34 cellular contexts compared by ENCODE assay signal in genomic region chr10:120460191-120460590, GRCh38. TPM values are rescaled to one million over a fixed set of nuclear protein-coding genes. Genes with fewer than 3 reads are reported as not detected.
DNase-seq lines count a peak whose midpoint lies in the region; ATAC-seq, FAIRE-seq and TF ChIP-seq lines count a peak whose summit lies in the region.
"Had no signal": no experiment of that assay in that cellular context is flagged by ENCODE, and none has a peak within 500 bp of the region (broad histone marks: within the 10 kb centered on the region; RNA-seq: fewer than 3 reads in every experiment).

No MANE protein-coding gene starts in this region.

- TF ChIP-seq CTCF in astrocyte of the spinal cord (IDR thresholded peaks at IDR 0.05; ENCODE audit: low read depth, low read length), result no peak
- no peak for TF ChIP-seq CTCF in activated CD8-positive, alpha-beta T cell treated with anti-CD3 and anti-CD28 coated beads for 36 hours (IDR thresholded peaks at IDR 0.05)

- H3K4me3 ChIP-seq in astrocyte of the spinal cord (ENCODE audit: low read depth, low read length) (no peak overlapping the region), mesodermal cell (ENCODE audit: extremely low read depth, insufficient read depth, low read length, poor library complexity, severe bottlenecking) (no peak overlapping the region)
- H3K4me3 ChIP-seq: A549, adrenal gland, coronary artery, sigmoid colon, SK-N-MC, testis had no signal

- WGBS in mesodermal cell (ENCODE audit: insufficient coverage in 2 of 2), 2 experiments, result 80 to 83% methylated on average over 1 of the region's 1 CpG

- peak; percentile 20 for DNase-seq in AG08396 (ENCODE audit: low spot score)
- DNase-seq in RCC 7860 (ENCODE audit: low spot score), result peak; percentile 83
- peak; percentile 64 for DNase-seq in astrocyte of the spinal cord (ENCODE audit: low read depth, low spot score)
- no peak for DNase-seq in MV-4-11 (lab: John Stamatoyannopoulos, UW)
- no peak for DNase-seq in activated CD8-positive, alpha-beta T cell treated with anti-CD3 and anti-CD28 coated beads for 36 hours
- DNase-seq: activated CD4-positive, alpha-beta T cell treated with anti-CD3 and anti-CD28 coated beads for 4 hours; activated naive CD4-positive, alpha-beta T cell; activated T-cell treated with anti-CD3 and anti-CD28 coated beads, Interleukin-2, amount 50 U/mL, for 4 hours; adrenal gland; DMS153; effector memory CD4-positive, alpha-beta T cell; HCEC 1CT; left colon; NCI-H1417 treated with DMSO at 0.1 percent for 48 hours; NCI-H345; NCI-H748 treated with DMSO at 0.1 percent for 48 hours; RPMI8226; sigmoid colon; stimulated activated naive CD4-positive, alpha-beta T cell treated with Interleukin-2 at 50 U/mL for 16 hours; T-helper 17 cell; testis had no signal

- CTCF ChIA-PET in activated CD8-positive, alpha-beta T cell treated with anti-CD3 and anti-CD28 coated beads for 36 hours (lab: Charles Lee), result no interaction called here

- in situ Hi-C loops in astrocyte of the spinal cord (cut with HindIII; ENCODE audit: low sequenced_read_pairs), result no loop called here

- H3K27ac ChIP-seq in mesodermal cell (ENCODE audit: low read depth, low read length, severe bottlenecking), result peak overlapping the region; percentile 85
- H3K27ac ChIP-seq: A549, adrenal gland, coronary artery, foreskin keratinocyte, KMS-11, neutrophil, sigmoid colon, SK-N-MC, testis, VCaP had no signal

- H3K27me3 Mint-ChIP-seq in activated CD8-positive, alpha-beta T cell treated with anti-CD3 and anti-CD28 coated beads for 36 hours, result peaks cover 26% of the 10 kb centered on the region

- no peaks in the 10 kb centered on the region for H3K9me3 Mint-ChIP-seq in activated CD8-positive, alpha-beta T cell treated with anti-CD3 and anti-CD28 coated beads for 36 hours
- H3K9me3 Mint-ChIP-seq: activated T-cell treated with anti-CD3 and anti-CD28 coated beads, Interleukin-2, amount 50 U/mL, for 4 hours had no signal

- intact Hi-C loops in activated CD8-positive, alpha-beta T cell treated with anti-CD3 and anti-CD28 coated beads for 36 hours (cut with micrococcal nuclease), result no loop called here

- H3K27ac Mint-ChIP-seq in activated CD8-positive, alpha-beta T cell treated with anti-CD3 and anti-CD28 coated beads for 36 hours, result no peak overlapping the region
- H3K27ac Mint-ChIP-seq: progenitor cell of endocrine pancreas, T-helper 17 cell had no signal

- peaks cover 2% of the 10 kb centered on the region for H3K4me1 Mint-ChIP-seq in activated CD8-positive, alpha-beta T cell treated with anti-CD3 and anti-CD28 coated beads for 36 hours (ENCODE audit: low read depth)

- ATAC-seq in GM21447 (IDR thresholded peaks at IDR 0.05; ENCODE audit: unreplicated experiment) (no peak), HG03045 (IDR thresholded peaks at IDR 0.05; ENCODE audit: unreplicated experiment) (no peak)
- no peak for ATAC-seq in activated CD8-positive, alpha-beta T cell treated with anti-CD3 and anti-CD28 coated beads for 36 hours
- ATAC-seq: A549; activated T-cell treated with anti-CD3 and anti-CD28 coated beads, Interleukin-2, amount 50 U/mL, for 4 hours; left colon; T-helper 17 cell had no signal

- H3K4me1 ChIP-seq in mesodermal cell (ENCODE audit: control insufficient read depth, insufficient read depth, low read length, poor library complexity, severe bottlenecking), result peaks cover 42% of the 10 kb centered on the region
- H3K4me1 ChIP-seq: A549, foreskin keratinocyte had no signal

- POLR2A ChIA-PET in activated CD8-positive, alpha-beta T cell treated with anti-CD3 and anti-CD28 coated beads for 36 hours (lab: Charles Lee), result no interaction called here

- no peaks in the 10 kb centered on the region for H3K36me3 ChIP-seq in mesodermal cell (ENCODE audit: control insufficient read depth, insufficient read depth, low read length)
- H3K36me3 ChIP-seq: adrenal gland, neutrophil, sigmoid colon had no signal

- no peaks in the 10 kb centered on the region for H3K9me3 ChIP-seq in mesodermal cell (ENCODE audit: control insufficient read depth, low read length)
- H3K9me3 ChIP-seq: A549, adrenal gland, neutrophil, sigmoid colon, testis had no signal

- no peaks in the 10 kb centered on the region for H3K36me3 Mint-ChIP-seq in activated CD8-positive, alpha-beta T cell treated with anti-CD3 and anti-CD28 coated beads for 36 hours (ENCODE audit: low read depth)

- H3K4me3 Mint-ChIP-seq in activated CD8-positive, alpha-beta T cell treated with anti-CD3 and anti-CD28 coated beads for 36 hours, result no peak overlapping the region
- H3K4me3 Mint-ChIP-seq: activated T-cell treated with anti-CD3 and anti-CD28 coated beads, Interleukin-2, amount 50 U/mL, for 4 hours; T-helper 17 cell had no signal

- FAIRE-seq in RCC 7860 (lab: Jason Lieb, UNC), result no peak
- FAIRE-seq: A549, G401.6 had no signal

RNA-seq across cellular contexts. Expression of gene PLPP4, which starts 3.2 kb away (rescaled TPM):
- 7.2 TPM for polyA plus RNA-seq in mesodermal cell (2013, experiment 1 of 2)
- 5.5 TPM for polyA plus RNA-seq in mesodermal cell (2013, experiment 2 of 2)
- total RNA-seq in activated CD8-positive, alpha-beta T cell treated with anti-CD3 and anti-CD28 coated beads for 36 hours, result not detected
- total RNA-seq: activated T-cell treated with anti-CD3 and anti-CD28 coated beads, Interleukin-2, amount 50 U/mL, for 4 hours; adrenal gland; progenitor cell of endocrine pancreas; T-helper 17 cell had no signal
- polyA plus RNA-seq: A549, esophagus had no signal

Comparison
In these comparisons a context has a peak if more than half of its experiments do, and no peak if none do; other contexts are left out.
1. DNase-seq: peak in AG08396 (single experiment), RCC 7860 (single experiment) and astrocyte of the spinal cord (single experiment); none in MV-4-11 (single experiment) and activated CD8-positive, alpha-beta T cell treated with anti-CD3 and anti-CD28 coated beads for 36 hours (single experiment).